In genomic region chr6:151647871-151648639, GRCh38 we compare ENCODE assay signal across 8 cellular contexts.
DNase-seq lines count a peak whose midpoint lies in the region; TF ChIP-seq lines count a peak whose summit lies in the region.
"Had no signal": no experiment of that assay in that cellular context is flagged by ENCODE, and none has a peak within 500 bp of the region (broad histone marks: within the 10 kb centered on the region; RNA-seq: fewer than 3 reads in every experiment).

No MANE protein-coding gene starts in this region.

- CTCF ChIA-PET in mammary epithelial cell (lab: Charles Lee; ENCODE audit: low non-redundant PET): no interaction called here
- CTCF ChIA-PET in GM10248 (lab: Yijun Ruan, JAX): no interaction called here

- no peak overlapping the region for H3K9ac ChIP-seq in mammary epithelial cell (ENCODE audit: insufficient read depth, low read length)

- H3K9me3 ChIP-seq in mammary epithelial cell (replicated peaks; ENCODE audit: insufficient read depth, low read length): no peaks in the 10 kb centered on the region

- H3K79me2 ChIP-seq in mammary epithelial cell (ENCODE audit: insufficient read depth, low read length): no peaks in the 10 kb centered on the region

- no peaks in the 10 kb centered on the region for H4K20me1 ChIP-seq in mammary epithelial cell (ENCODE audit: insufficient read depth, low read length)

- POLR2A ChIA-PET in GM10248 (lab: Yijun Ruan, JAX): no interaction called here

- peaks cover 5% of the 10 kb centered on the region for H3K4me1 ChIP-seq in mammary epithelial cell (ENCODE audit: insufficient read depth, low read length)

- intact Hi-C loops in mammary epithelial cell (cut with micrococcal nuclease): no loop called here

- no peak overlapping the region for H3K27ac Mint-ChIP-seq in nephron progenitor cell

- no peaks in the 10 kb centered on the region for H3K36me3 Mint-ChIP-seq in nephron progenitor cell (ENCODE audit: low read depth)

- no peaks in the 10 kb centered on the region for H3K9me3 Mint-ChIP-seq in nephron progenitor cell

- dilution Hi-C loops in mammary epithelial cell (cut with HindIII; ENCODE audit: low sequenced_read_pairs): no loop called here

- H3K4me3 ChIP-seq in GM12865 (ENCODE audit: low read depth, low read length) (no peak overlapping the region), mammary epithelial cell (replicated peaks in 1 of 3; ENCODE audit: insufficient read depth in 1 of 3, low read depth in 2 of 3, low read length in 3 of 3) (no peak overlapping the region)

- WGBS in mammary epithelial cell (ENCODE audit: low coverage, missing lambda C conversion rate): 77% methylated on average over 11 of the region's 14 CpGs

- H3K27ac ChIP-seq in mammary epithelial cell (ENCODE audit: insufficient read depth, low read depth, low read length): no peak overlapping the region

- peak; percentile 48 for TF ChIP-seq CTCF in GM12865 (IDR thresholded peaks at IDR 0.05; ENCODE audit: insufficient read depth, low read depth, low read length, missing control alignments)
- peak; percentile 43 for TF ChIP-seq CTCF in LNCAP (IDR thresholded peaks at IDR 0.05)
- no peak for TF ChIP-seq CTCF in mammary epithelial cell (conservative IDR thresholded peaks at IDR 0.05 in 1 of 2, IDR thresholded peaks at IDR 0.05 in 1 of 2; ENCODE audit: extremely low read depth in 1 of 2, insufficient read depth in 1 of 2, low read depth in 1 of 2, low read length in 2 of 2)
- peak; percentile 33 for TF ChIP-seq CTCF in nephron progenitor cell (IDR thresholded peaks at IDR 0.05)
- TF ChIP-seq CTCF in GM10248 (IDR thresholded peaks at IDR 0.05; ENCODE audit: control extremely low read depth, extremely low read depth, low read depth, missing control alignments): no peak

- H3K4me2 ChIP-seq in mammary epithelial cell (ENCODE audit: insufficient read depth, low read depth, low read length): no peak overlapping the region

- peaks cover 6% of the 10 kb centered on the region for H3K27me3 Mint-ChIP-seq in nephron progenitor cell (ENCODE audit: low read depth, poor library complexity)

- H3K27me3 ChIP-seq in mammary epithelial cell (ENCODE audit: insufficient read depth, low read length): no peaks in the 10 kb centered on the region

- in situ Hi-C loops in mammary epithelial cell (cut with MboI; ENCODE audit: low sequenced_read_pairs in 2 of 2): no loop called here

- BruUV-seq in mammary epithelial cell (replicated peaks; lab: Mats Ljungman, UMichigan): no TSS peak

- DNase-seq in GM12865 (ENCODE audit: low read depth) (peak; percentile 23), mammary epithelial cell (peak; percentile 16), nephron progenitor cell (peak; percentile 56), GM10248 (ENCODE audit: extremely low spot score) (no peak), NCI-H2227 (lab: John Stamatoyannopoulos, UW; ENCODE audit: unreplicated experiment) (no peak)
- DNase-seq in activated CD8-positive, alpha-beta memory T cell treated with anti-CD3 and anti-CD28 coated beads, Interleukin-2, amount 50 U/mL, for 48 hours: no peak
- DNase-seq: NCI-H748 treated with DMSO at 0.1 percent for 48 hours had no signal

- H2AFZ ChIP-seq in mammary epithelial cell (ENCODE audit: low read depth, low read length): no peak overlapping the region

- H3K36me3 ChIP-seq in mammary epithelial cell (ENCODE audit: insufficient read depth, low read length): no peaks in the 10 kb centered on the region

- no peaks in the 10 kb centered on the region for H3K4me1 Mint-ChIP-seq in nephron progenitor cell

- no peak overlapping the region for H3K4me3 Mint-ChIP-seq in nephron progenitor cell

Comparison
In these comparisons a context has a peak if more than half of its experiments do, and no peak if none do; other contexts are left out.
1. DNase-seq: peak in GM12865 (single experiment), mammary epithelial cell (single experiment) and nephron progenitor cell (single experiment); none in activated CD8-positive, alpha-beta memory T cell treated with anti-CD3 and anti-CD28 coated beads, Interleukin-2, amount 50 U/mL, for 48 hours (single experiment), GM10248 (single experiment) and NCI-H2227 (single experiment).
2. CTCF ChIP-seq: peak in GM12865 (single experiment), LNCAP (single experiment) and nephron progenitor cell (single experiment); none in mammary epithelial cell (0 of 2) and GM10248 (single experiment).